ENCODE assay signal across 14 cellular contexts in the genomic region with DNA sequence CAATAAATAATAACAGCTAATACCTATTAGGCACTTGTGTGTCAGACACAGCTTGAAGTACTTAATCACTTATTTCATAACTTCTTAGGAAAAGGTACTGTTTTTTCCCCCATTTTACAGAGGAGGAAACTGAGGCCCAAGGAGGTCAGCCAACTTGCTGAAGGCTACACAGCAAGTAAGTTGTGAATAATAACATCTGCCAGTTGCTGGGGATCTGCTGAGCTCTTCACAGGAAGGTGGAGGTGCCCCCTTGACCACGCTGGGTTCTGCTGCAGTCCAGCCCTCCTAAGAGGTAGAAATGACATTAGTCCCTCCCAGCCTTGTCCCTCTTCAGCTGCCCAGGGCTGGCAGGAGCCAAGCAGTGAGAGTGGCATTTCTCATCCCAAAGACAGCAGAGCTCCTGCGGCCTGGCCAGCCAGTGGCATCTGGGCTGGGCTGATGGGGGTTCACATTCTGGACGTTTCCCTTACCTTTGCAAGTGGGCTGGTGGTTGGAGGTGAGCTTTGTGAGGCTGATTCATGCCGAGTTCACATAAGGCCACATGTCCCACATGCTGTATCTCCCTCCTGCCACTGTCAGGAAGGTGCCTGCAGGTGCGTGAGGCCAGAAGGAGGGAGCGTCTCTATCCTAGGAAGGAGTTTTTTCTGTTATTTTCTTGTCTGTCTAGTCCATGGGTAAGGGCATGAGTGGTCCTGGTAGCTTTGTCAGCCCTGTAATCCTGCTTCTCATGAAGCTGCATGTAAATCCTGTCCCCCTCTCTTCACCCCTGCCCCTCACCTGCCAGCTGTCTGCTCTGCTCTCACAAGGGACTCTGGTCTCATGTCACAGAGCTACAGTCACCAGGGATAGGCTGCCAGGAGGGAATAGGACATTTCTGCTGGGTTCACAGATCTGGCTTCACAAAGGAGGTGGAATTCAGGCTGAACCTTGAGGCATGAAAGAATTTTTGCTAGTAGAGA.
"Had no signal": no experiment of that assay in that cellular context is flagged by ENCODE, and none has a peak within 500 bp of the region (broad histone marks: within the 10 kb centered on the region; RNA-seq: fewer than 3 reads in every experiment).

No MANE protein-coding gene starts in this region.

- H3K36me3 Mint-ChIP-seq: activated naive CD8-positive, alpha-beta T cell treated with anti-CD3 and anti-CD28 coated beads, Interleukin-2, amount 10 ng/mL, durations not matched to agents 7 days and 5 days; brain had no signal

- H3K9me3 Mint-ChIP-seq: activated B cell treated with CpG ODN at 0.5 μM for 24 hours; activated naive CD8-positive, alpha-beta T cell treated with anti-CD3 and anti-CD28 coated beads, Interleukin-2, amount 10 ng/mL, durations not matched to agents 7 days and 5 days; stimulated activated naive CD8-positive, alpha-beta T cell treated with anti-CD3 and anti-CD28 coated beads, Interleukin-15, Interleukin-2, amounts not matched to agents 100 ng/mL and 50 ng/mL, for 24 hours had no signal

- ATAC-seq: pancreas had no signal

- H3K4me3 ChIP-seq: neural progenitor cell, pancreas, skin epidermis, suprapubic skin had no signal

- H3K27ac Mint-ChIP-seq: activated B cell treated with CpG ODN at 0.5 μM for 24 hours; activated naive CD8-positive, alpha-beta T cell treated with anti-CD3 and anti-CD28 coated beads, Interleukin-2, amount 10 ng/mL, durations not matched to agents 7 days and 5 days; neural progenitor cell; stimulated activated naive CD8-positive, alpha-beta T cell treated with anti-CD3 and anti-CD28 coated beads, Interleukin-15, Interleukin-2, amounts not matched to agents 100 ng/mL and 50 ng/mL, for 24 hours had no signal

- H3K4me3 Mint-ChIP-seq: activated B cell treated with CpG ODN at 0.5 μM for 24 hours; activated naive CD8-positive, alpha-beta T cell treated with anti-CD3 and anti-CD28 coated beads, Interleukin-2, amount 10 ng/mL, durations not matched to agents 7 days and 5 days; brain; neural progenitor cell; stimulated activated naive CD8-positive, alpha-beta T cell treated with anti-CD3 and anti-CD28 coated beads, Interleukin-15, Interleukin-2, amounts not matched to agents 100 ng/mL and 50 ng/mL, for 24 hours had no signal

- H3K27me3 ChIP-seq: neural progenitor cell, pancreas, suprapubic skin had no signal

- H3K27ac ChIP-seq: neural progenitor cell, pancreas, suprapubic skin had no signal

- H3K4me1 Mint-ChIP-seq: activated B cell treated with CpG ODN at 0.5 μM for 24 hours; activated naive CD8-positive, alpha-beta T cell treated with anti-CD3 and anti-CD28 coated beads, Interleukin-2, amount 10 ng/mL, durations not matched to agents 7 days and 5 days had no signal

- H3K9ac ChIP-seq: neural progenitor cell had no signal

- H3K4me2 ChIP-seq: neural progenitor cell had no signal

- H3K9me3 ChIP-seq: pancreas, suprapubic skin had no signal

- DNase-seq: activated B cell treated with CpG ODN at 0.5 μM for 24 hours; activated CD4-positive, alpha-beta T cell treated with anti-CD3 and anti-CD28 coated beads for 48 hours; activated CD8-positive, alpha-beta memory T cell treated with anti-CD3 and anti-CD28 coated beads, Interleukin-2, amount 50 U/mL, for 48 hours; activated gamma-delta T cell treated with Interleukin-2 at 50 U/mL for 16 hours; effector CD8-positive, alpha-beta T cell; foreskin fibroblast; trophoblast cell had no signal

- H3K36me3 ChIP-seq: neural progenitor cell, pancreas, suprapubic skin had no signal

- H3K4me1 ChIP-seq: pancreas had no signal
